In genomic region chr16:10736926-10737625, GRCh38 we compare ENCODE assay signal across 8 cellular contexts. TPM values are rescaled to one million over a fixed set of nuclear protein-coding genes. Genes with fewer than 3 reads are reported as not detected.
DNase-seq lines count a peak whose midpoint lies in the region; ATAC-seq, FAIRE-seq and TF ChIP-seq lines count a peak whose summit lies in the region.

No MANE protein-coding gene starts in this region.

- H3K36me3 ChIP-seq in mammary epithelial cell (ENCODE audit: insufficient read depth, low read length) = no peaks in the 10 kb centered on the region

- TF ChIP-seq CTCF in WI38 (IDR thresholded peaks at IDR 0.05; ENCODE audit: low read depth, low read length) = peak; percentile 77
- TF ChIP-seq CTCF in mammary epithelial cell (conservative IDR thresholded peaks at IDR 0.05 in 1 of 2, IDR thresholded peaks at IDR 0.05 in 1 of 2; ENCODE audit: extremely low read depth in 1 of 2, insufficient read depth in 1 of 2, low read depth in 1 of 2, low read length in 2 of 2) = peak; percentile 85 to 90

- no TSS peak for BruUV-seq in mammary epithelial cell (replicated peaks; lab: Mats Ljungman, UMichigan)

- no peak overlapping the region for H3K27ac ChIP-seq in mammary epithelial cell (ENCODE audit: insufficient read depth, low read depth, low read length)

- peaks cover 8% of the 10 kb centered on the region for H3K4me1 ChIP-seq in mammary epithelial cell (ENCODE audit: insufficient read depth, low read length)

- H3K9me3 ChIP-seq in mammary epithelial cell (replicated peaks; ENCODE audit: insufficient read depth, low read length) = no peaks in the 10 kb centered on the region

- no peak overlapping the region for H3K4me3 ChIP-seq in WI38 (ENCODE audit: low read depth, low read length)
- no peak overlapping the region for H3K4me3 ChIP-seq in mammary epithelial cell (replicated peaks in 1 of 3; ENCODE audit: insufficient read depth in 1 of 3, low read depth in 2 of 3, low read length in 3 of 3)

- intact Hi-C loops in mammary epithelial cell (cut with micrococcal nuclease) = loop anchor here (1.0 to 5.0 kb wide), 7 partner anchors 160 to 555 kb away; partner anchors contain the start of gene GRIN2A

- in situ Hi-C loops in Caki2 (cut with HindIII; ENCODE audit: low pct_unique_long_range_greater_than_20kb, low sequenced_read_pairs) = no loop called here
- in situ Hi-C loops in mammary epithelial cell (cut with MboI; ENCODE audit: low sequenced_read_pairs in 2 of 2) = loop anchor here (25.0 kb wide), 2 partner anchors 175 to 425 kb away; no protein-coding TSS in a partner anchor

- no peak overlapping the region for H3K4me2 ChIP-seq in mammary epithelial cell (ENCODE audit: insufficient read depth, low read depth, low read length)

- peak; percentile 90 for FAIRE-seq in islet of Langerhans (lab: Jason Lieb, UNC)

- DNase-seq in Caki2 (ENCODE audit: low read depth) = peak; percentile 62
- peak; percentile 76 for DNase-seq in NCI-H2196 (lab: John Stamatoyannopoulos, UW; ENCODE audit: unreplicated experiment)
- DNase-seq in mammary epithelial cell = peak; percentile 50
- peak; percentile 44 for DNase-seq in stimulated activated CD4-positive, alpha-beta T cell treated with anti-CD3 and anti-CD28 coated beads, Interleukin-12 subunit alpha, Interleukin-12 subunit beta, amount 100 ng/mL, for 4 hours

- no peaks in the 10 kb centered on the region for H3K79me2 ChIP-seq in mammary epithelial cell (ENCODE audit: insufficient read depth, low read length)

- H4K20me1 ChIP-seq in mammary epithelial cell (ENCODE audit: insufficient read depth, low read length) = no peaks in the 10 kb centered on the region

- H3K27me3 ChIP-seq in mammary epithelial cell (ENCODE audit: insufficient read depth, low read length) = no peaks in the 10 kb centered on the region

- CTCF ChIA-PET in mammary epithelial cell (lab: Charles Lee; ENCODE audit: low non-redundant PET) = no interaction called here

- peak; percentile 38 for ATAC-seq in HG02798 (IDR thresholded peaks at IDR 0.05; ENCODE audit: poor library complexity, unreplicated experiment)
- no peak for ATAC-seq in HG02571 (IDR thresholded peaks at IDR 0.05; ENCODE audit: unreplicated experiment)

- H3K9ac ChIP-seq in mammary epithelial cell (ENCODE audit: insufficient read depth, low read length) = no peak overlapping the region

- 46% methylated on average over 15 of the region's 15 CpGs for WGBS in mammary epithelial cell (ENCODE audit: low coverage, missing lambda C conversion rate)

- dilution Hi-C loops in mammary epithelial cell (cut with HindIII; ENCODE audit: low sequenced_read_pairs) = no loop called here

- H2AFZ ChIP-seq in mammary epithelial cell (ENCODE audit: low read depth, low read length) = peak overlapping the region; percentile 33

RNA-seq across cellular contexts. Expression of gene NUBP1, which starts 6.6 kb away (rescaled TPM):
- total RNA-seq in Caki2 (2014; rRNA removed; shearing (Covaris generic); ENCODE audit: low replicate concordance) = 35.2 and 57.7 TPM in 2 replicates
- total RNA-seq in mammary epithelial cell = 10 to 100 TPM; 10.3 to 22.9 TPM
- 26.8 TPM for polyA plus RNA-seq in mammary epithelial cell
- 1.6 TPM for polyA minus RNA-seq in mammary epithelial cell

RNA-seq across cellular contexts. Expression of gene TEKT5, which starts 42.3 kb away (rescaled TPM):
- not detected in 2 replicates for total RNA-seq in Caki2 (2014; rRNA removed; shearing (Covaris generic); ENCODE audit: low replicate concordance)
- under 1 TPM in 1 of 2 donors, not detected in 1; 0.33 TPM for total RNA-seq in mammary epithelial cell
- polyA plus RNA-seq in mammary epithelial cell = not detected
- polyA minus RNA-seq in mammary epithelial cell = not detected
